Comparison of ENCODE assay signal across 8 cellular contexts in genomic region chr4:167987285-167987684, GRCh38.
"Had no signal": no experiment of that assay in that cellular context is flagged by ENCODE, and none has a peak within 500 bp of the region (broad histone marks: within the 10 kb centered on the region; RNA-seq: fewer than 3 reads in every experiment).

No MANE protein-coding gene starts in this region.

- H3K9ac ChIP-seq: GM23248 had no signal

- H3K9me3 ChIP-seq: HAP-1 had no signal

- ATAC-seq: GM23338 had no signal

- H3K4me3 ChIP-seq: GM23248, GM23338, HAP-1 had no signal

- H3K27ac ChIP-seq: GM23248 had no signal

- H3K4me1 ChIP-seq: HAP-1 had no signal

- H3K4me2 ChIP-seq: GM23338 had no signal

- H2AFZ ChIP-seq: GM23248, GM23338 had no signal

- H3K36me3 ChIP-seq: HAP-1 had no signal

- DNase-seq: GM23248, GOT3, H7, H9, HCEC 1CT, HFFc6 had no signal
